Comparison of ENCODE assay signal across 8 cellular contexts in genomic region chr19:58002384-58003152, GRCh38. TPM values are rescaled to one million over a fixed set of nuclear protein-coding genes. Genes with fewer than 3 reads are reported as not detected.
DNase-seq lines count a peak whose midpoint lies in the region; ATAC-seq and TF ChIP-seq lines count a peak whose summit lies in the region.

Gene ZNF606 (minus strand): TSS chr19:58002820. CDS start chr19:58001319, 1,501 bp downstream.

- peaks cover 8% of the 10 kb centered on the region for H3K36me3 ChIP-seq in colonic mucosa

- TF ChIP-seq CTCF in 22Rv1 (IDR thresholded peaks at IDR 0.05): no peak
- no peak for TF ChIP-seq CTCF in colonic mucosa (IDR thresholded peaks at IDR 0.05)

- ATAC-seq in GM18520 (IDR thresholded peaks at IDR 0.05; ENCODE audit: unreplicated experiment): peak; percentile 93
- peak; percentile 92 for ATAC-seq in HG03064 (IDR thresholded peaks at IDR 0.05; ENCODE audit: low read depth, unreplicated experiment)
- ATAC-seq in left colon: peak; percentile 99

- H3K9me3 ChIP-seq in colonic mucosa: peaks cover 13% of the 10 kb centered on the region

- H3K9ac ChIP-seq in colonic mucosa (ENCODE audit: low read depth in 2 of 2, low read length in 2 of 2): peak within 1 kb of the TSS; percentile 79 to 86

- H3K27me3 ChIP-seq in colonic mucosa: no peaks in the 10 kb centered on the region

- no peaks in the 10 kb centered on the region for H3K4me1 ChIP-seq in colonic mucosa

- intact Hi-C loops in colonic mucosa (cut with DNase I): no loop called here
- intact Hi-C loops in left colon (cut with DNase I, micrococcal nuclease): no loop called here

- DNase-seq in NCI-H2196 treated with DMSO at 0.1 percent for 48 hours (lab: John Stamatoyannopoulos, UW; ENCODE audit: unreplicated experiment) (peak; percentile 65), colonic mucosa (peak; percentile 88), left colon (peak; percentile 88 to 92)
- peak; percentile 77 to 82 for DNase-seq in activated CD4-positive, alpha-beta T cell treated with anti-CD3 and anti-CD28 coated beads for 4 hours
- peak; percentile 54 to 75 (median 64) for DNase-seq in stimulated activated CD4-positive, alpha-beta T cell treated with anti-CD3 and anti-CD28 coated beads, Interleukin-1b, Interleukin-23, amount 100 ng/mL, for 24 hours (ENCODE audit: low read depth in 4 of 4, low spot score in 1 of 4)

- H3K27ac ChIP-seq in 22Rv1: peak within 1 kb of the TSS; percentile 74
- peak within 1 kb of the TSS; percentile 80 for H3K27ac ChIP-seq in colonic mucosa

- H3K4me3 ChIP-seq in colonic mucosa: peak within 1 kb of the TSS; percentile 88

RNA-seq across cellular contexts. Expression of gene ZNF606, which starts in this region (rescaled TPM):
- total RNA-seq in colonic mucosa (10 to 100 TPM in 1 of 2 donors, 1 to 10 TPM in 1; 8.7 to 12.2 TPM), left colon (10 to 100 TPM; 10.4 to 13.5 TPM)

Comparison
In these comparisons a context has a peak if more than half of its experiments do, and no peak if none do; other contexts are left out.
1. Peak in every context shown above with its lines: DNase-seq, ATAC-seq, H3K4me3 ChIP-seq and H3K27ac ChIP-seq.